ENCODE assay signal across 12 cellular contexts in genomic region chr13:41231786-41232185, GRCh38. TPM values are rescaled to one million over a fixed set of nuclear protein-coding genes. Genes with fewer than 3 reads are reported as not detected.
A peak's percentile ranks its signal among the peaks of the same experiment; 100 is the strongest.
DNase-seq lines count a peak whose midpoint lies in the region; ATAC-seq and TF ChIP-seq lines count a peak whose summit lies in the region.
"Had no signal": no experiment of that assay in that cellular context is flagged by ENCODE, and none has a peak within 500 bp of the region (broad histone marks: within the 10 kb centered on the region; RNA-seq: fewer than 3 reads in every experiment).

No MANE protein-coding gene starts in this region.

- no peaks in the 10 kb centered on the region for H3K79me1 ChIP-seq in mesendoderm (ENCODE audit: low read length)

- H4K20me1 ChIP-seq in DND-41 (ENCODE audit: insufficient read depth, low read length): no peaks in the 10 kb centered on the region

- no peak overlapping the region for H3K18ac ChIP-seq in mesendoderm (ENCODE audit: low read length)

- H3K27ac ChIP-seq in DND-41 (ENCODE audit: low read length): no peak overlapping the region
- H3K27ac ChIP-seq in body of pancreas: peak overlapping the region; percentile 63 to 92 (median 87)
- no peak overlapping the region for H3K27ac ChIP-seq in mesendoderm (ENCODE audit: low read depth, low read length)
- no peak overlapping the region for H3K27ac ChIP-seq in foreskin keratinocyte
- H3K27ac ChIP-seq: Peyer's patch, tibial artery had no signal

- H3K4me3 ChIP-seq in DND-41 (ENCODE audit: low read depth in 1 of 2, low read length in 2 of 2) (no peak overlapping the region), body of pancreas (no peak overlapping the region), mesendoderm (ENCODE audit: low read length) (no peak overlapping the region)
- H3K4me3 ChIP-seq: Peyer's patch, tibial artery had no signal

- no peak overlapping the region for H4K8ac ChIP-seq in mesendoderm (ENCODE audit: low read depth, low read length)

- H2AFZ ChIP-seq in DND-41 (ENCODE audit: low read depth, low read length): no peak overlapping the region

- TF ChIP-seq CTCF in DND-41 (IDR thresholded peaks at IDR 0.05; ENCODE audit: borderline replicate concordance, extremely low read depth, low read length, poor library complexity, severe bottlenecking): no peak
- TF ChIP-seq CTCF in body of pancreas (IDR thresholded peaks at IDR 0.05): no peak
- no peak for TF ChIP-seq CTCF in foreskin keratinocyte (conservative IDR thresholded peaks at IDR 0.05)

- H3K4me1 ChIP-seq in DND-41 (ENCODE audit: insufficient read depth, low read length): no peaks in the 10 kb centered on the region
- peaks cover 50% of the 10 kb centered on the region for H3K4me1 ChIP-seq in body of pancreas
- no peaks in the 10 kb centered on the region for H3K4me1 ChIP-seq in mesendoderm (ENCODE audit: control insufficient read depth, low read depth, low read length)
- H3K4me1 ChIP-seq in foreskin keratinocyte: no peaks in the 10 kb centered on the region
- H3K4me1 ChIP-seq: Peyer's patch, tibial artery had no signal

- no peak overlapping the region for H4K5ac ChIP-seq in mesendoderm (ENCODE audit: low read length)

- WGBS in body of pancreas, 2 donors: 33 to 46% methylated on average over 3 of the region's 3 CpGs
- WGBS in mesendoderm (ENCODE audit: extremely low coverage, insufficient coverage, low lambda C conversion rate): no CpG with 5 or more reads among the region's 3 CpGs

- H3K4me2 ChIP-seq in DND-41 (ENCODE audit: insufficient read depth, low read length): no peak overlapping the region
- H3K4me2 ChIP-seq in mesendoderm (ENCODE audit: low read length): no peak overlapping the region

- H3K23ac ChIP-seq in mesendoderm (ENCODE audit: low read length): no peak overlapping the region

- H3K56ac ChIP-seq in mesendoderm (ENCODE audit: low read length): no peak overlapping the region

- in situ Hi-C loops in KBM-7 (cut with MboI; ENCODE audit: low pct_unique_long_range_greater_than_20kb, low sequenced_read_pairs): no loop called here

- H3K36me3 ChIP-seq in DND-41 (ENCODE audit: insufficient read depth, low read length) (peaks cover 32% of the 10 kb centered on the region; the same call in 1 of the 2 replicates), body of pancreas (replicated peaks in 1 of 2; ENCODE audit: insufficient read depth in 1 of 2, low read depth in 2 of 2) (peaks cover 0 to under 1% of the 10 kb centered on the region in 2 donors), mesendoderm (ENCODE audit: control insufficient read depth, insufficient read depth, low read length) (no peaks in the 10 kb centered on the region)

- no peaks in the 10 kb centered on the region for H3K79me2 ChIP-seq in DND-41 (ENCODE audit: insufficient read depth, low read length)
- no peaks in the 10 kb centered on the region for H3K79me2 ChIP-seq in mesendoderm (ENCODE audit: control insufficient read depth, insufficient read depth, low read length)

- H3K27me3 ChIP-seq in DND-41 (ENCODE audit: insufficient read depth, low read length, poor library complexity) (no peaks in the 10 kb centered on the region), body of pancreas (no peaks in the 10 kb centered on the region), mesendoderm (ENCODE audit: insufficient read depth, low read length, poor library complexity) (no peaks in the 10 kb centered on the region), foreskin keratinocyte (no peaks in the 10 kb centered on the region)
- H3K27me3 ChIP-seq: Peyer's patch, tibial artery had no signal

- H2AK5ac ChIP-seq in mesendoderm (ENCODE audit: low read length): no peak overlapping the region

- H2BK15ac ChIP-seq in mesendoderm (replicated peaks; ENCODE audit: low read depth): no peak overlapping the region

- H3K9me3 ChIP-seq in DND-41 (ENCODE audit: insufficient read depth, low read length, severe bottlenecking) (no peaks in the 10 kb centered on the region), body of pancreas (no peaks in the 10 kb centered on the region)
- H3K9me3 ChIP-seq: Peyer's patch, tibial artery had no signal

- H3K4ac ChIP-seq in mesendoderm (ENCODE audit: low read depth, low read length): no peak overlapping the region

- no peak for TF ChIP-seq POLR2A in body of pancreas (IDR thresholded peaks at IDR 0.05)

- no peak overlapping the region for H2BK120ac ChIP-seq in mesendoderm (ENCODE audit: low read depth, low read length)

- no peak overlapping the region for H3K9ac ChIP-seq in DND-41 (ENCODE audit: low read depth, low read length)
- H3K9ac ChIP-seq in mesendoderm (ENCODE audit: low read length): no peak overlapping the region

- DNase-seq in DND-41 (peak; percentile 15), KBM-7 (peak; percentile 25), body of pancreas (peak; percentile 97 to 99 (median 98)), mesendoderm (peak; percentile 8), foreskin keratinocyte (no peak), NCI-H1436 treated with DMSO at 0.1 percent for 48 hours (lab: John Stamatoyannopoulos, UW) (no peak)
- DNase-seq: anterior cingulate cortex; stimulated activated CD4-positive, alpha-beta T cell treated with anti-CD3 and anti-CD28 coated beads, Interleukin-4, amount 100 ng/mL, for 4 hours; tibial artery had no signal

- no peak for ATAC-seq in DND-41 (ENCODE audit: insufficient read depth, low read depth)
- peak; percentile 94 for ATAC-seq in body of pancreas
- no peak for ATAC-seq in HG02763 (IDR thresholded peaks at IDR 0.05; ENCODE audit: unreplicated experiment)
- no peak for ATAC-seq in foreskin keratinocyte
- no peak for ATAC-seq in HG02981 (IDR thresholded peaks at IDR 0.05; ENCODE audit: unreplicated experiment)

- no peak overlapping the region for H2BK5ac ChIP-seq in mesendoderm (ENCODE audit: low read length)

- intact Hi-C loops in body of pancreas (cut with DNase I): no loop called here

RNA-seq across cellular contexts. Expression of gene MTRF1, which starts 31.6 kb away (rescaled TPM):
- 10 to 100 TPM; 11.9 to 14.0 TPM for total RNA-seq in body of pancreas
- 12.5 TPM for polyA plus RNA-seq in mesendoderm (2013, experiment 1 of 2)
- polyA plus RNA-seq in mesendoderm (2013, experiment 2 of 2): 12.6 TPM
- 11.1 and 11.5 TPM in 2 replicates for total RNA-seq in foreskin keratinocyte
- 4.7 and 7.7 TPM in 2 replicates for polyA plus RNA-seq in foreskin keratinocyte

RNA-seq across cellular contexts. Expression of gene KBTBD7, which starts 37.4 kb away (rescaled TPM):
- 1 to 10 TPM; 4.9 to 5.3 TPM for total RNA-seq in body of pancreas
- 9.3 TPM for polyA plus RNA-seq in mesendoderm (2013, experiment 1 of 2)
- polyA plus RNA-seq in mesendoderm (2013, experiment 2 of 2): 9.6 TPM
- 4.2 and 4.5 TPM in 2 replicates for total RNA-seq in foreskin keratinocyte
- 1.2 and 1.6 TPM in 2 replicates for polyA plus RNA-seq in foreskin keratinocyte

Comparison
In these comparisons a context has a peak if more than half of its experiments do, and no peak if none do; other contexts are left out.
1. DNase-seq: peak in DND-41 (single experiment), KBM-7 (single experiment), body of pancreas (4 of 4) and mesendoderm (single experiment); none in foreskin keratinocyte (0 of 2) and NCI-H1436 treated with DMSO at 0.1 percent for 48 hours (single experiment).
2. H3K27ac ChIP-seq: peak in body of pancreas (4 of 4); none in DND-41 (single experiment), mesendoderm (single experiment) and foreskin keratinocyte (single experiment).